Comparison of ENCODE assay signal across 10 cellular contexts in the genomic region with DNA sequence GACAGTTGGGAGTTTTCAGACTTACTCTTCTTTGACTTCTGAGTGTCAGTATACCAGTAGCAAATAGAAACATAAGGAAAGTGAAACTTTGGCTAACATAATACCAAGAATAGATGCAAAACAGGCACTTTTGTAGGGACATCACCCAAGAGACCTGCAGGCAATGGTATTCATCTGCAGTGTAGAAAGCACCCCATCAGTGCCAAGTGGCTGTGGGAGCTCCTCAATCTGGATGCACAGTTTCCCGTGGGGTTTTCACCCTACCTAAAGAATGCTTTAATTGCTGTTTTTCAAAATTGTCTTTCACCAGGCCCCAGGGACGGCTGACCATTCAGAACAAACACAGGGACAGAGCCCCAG.
DNase-seq lines count a peak whose midpoint lies in the region; ATAC-seq and TF ChIP-seq lines count a peak whose summit lies in the region.
"Had no signal": no experiment of that assay in that cellular context is flagged by ENCODE, and none has a peak within 500 bp of the region (broad histone marks: within the 10 kb centered on the region; RNA-seq: fewer than 3 reads in every experiment).

No MANE protein-coding gene starts in this region.

- DNase-seq in activated CD4-positive, alpha-beta T cell treated with anti-CD3 and anti-CD28 coated beads for 36 hours, result peak; percentile 21
- DNase-seq in activated CD4-positive, alpha-beta T cell treated with anti-CD3 and anti-CD28 coated beads, Interleukin-2, amount 50 U/mL, for 48 hours, result no peak
- DNase-seq in activated naive CD8-positive, alpha-beta T cell treated with anti-CD3 and anti-CD28 coated beads, Interleukin-2, amount 10 ng/mL, durations not matched to agents 7 days and 5 days, result no peak
- DNase-seq in smooth muscle cell (lab: John Stamatoyannopoulos, UW; ENCODE audit: unreplicated experiment), result no peak
- DNase-seq in NCI-H2171 treated with DMSO at 0.1 percent for 48 hours (lab: John Stamatoyannopoulos, UW), result no peak
- no peak for DNase-seq in activated effector memory CD4-positive, alpha-beta T cell treated with Interleukin-2 at 50 U/mL for 16 hours
- DNase-seq: cortex of kidney, NCI-H1417 treated with DMSO at 0.1 percent for 48 hours had no signal

- H3K36me3 Mint-ChIP-seq in activated CD4-positive, alpha-beta T cell treated with anti-CD3 and anti-CD28 coated beads for 36 hours (ENCODE audit: low read depth), result no peaks in the 10 kb centered on the region
- no peaks in the 10 kb centered on the region for H3K36me3 Mint-ChIP-seq in activated naive CD8-positive, alpha-beta T cell treated with anti-CD3 and anti-CD28 coated beads, Interleukin-2, amount 10 ng/mL, durations not matched to agents 7 days and 5 days

- intact Hi-C loops in activated CD4-positive, alpha-beta T cell treated with anti-CD3 and anti-CD28 coated beads for 36 hours (cut with DNase I, micrococcal nuclease), result no loop called here

- H3K4me2 ChIP-seq in smooth muscle cell, result peak overlapping the region; percentile 89

- peaks cover 8% of the 10 kb centered on the region for H3K4me1 Mint-ChIP-seq in activated CD4-positive, alpha-beta T cell treated with anti-CD3 and anti-CD28 coated beads for 36 hours
- H3K4me1 Mint-ChIP-seq in activated naive CD8-positive, alpha-beta T cell treated with anti-CD3 and anti-CD28 coated beads, Interleukin-2, amount 10 ng/mL, durations not matched to agents 7 days and 5 days, result peaks cover 11% of the 10 kb centered on the region

- 52% methylated on average over 2 of the region's 2 CpGs for WGBS in smooth muscle cell (ENCODE audit: low lambda C conversion rate)

- POLR2A ChIA-PET in activated CD4-positive, alpha-beta T cell treated with anti-CD3 and anti-CD28 coated beads for 36 hours (lab: Charles Lee), result no interaction called here
- POLR2A ChIA-PET in activated naive CD8-positive, alpha-beta T cell treated with anti-CD3 and anti-CD28 coated beads, Interleukin-2, amount 10 ng/mL, durations not matched to agents 7 days and 5 days (lab: Charles Lee), result interaction anchor here (0.6 to 0.7 kb wide), 2 partner anchors 40 to 1208 kb away, joined by 3 to 4 read pairs; no protein-coding TSS in a partner anchor

- H2AFZ ChIP-seq in smooth muscle cell (ENCODE audit: low read depth), result no peak overlapping the region

- H3F3A ChIP-seq in smooth muscle cell (ENCODE audit: low read depth), result no peaks in the 10 kb centered on the region

- no peak overlapping the region for H3K27ac Mint-ChIP-seq in activated CD4-positive, alpha-beta T cell treated with anti-CD3 and anti-CD28 coated beads for 36 hours
- no peak overlapping the region for H3K27ac Mint-ChIP-seq in activated naive CD8-positive, alpha-beta T cell treated with anti-CD3 and anti-CD28 coated beads, Interleukin-2, amount 10 ng/mL, durations not matched to agents 7 days and 5 days

- no peaks in the 10 kb centered on the region for H3K79me2 ChIP-seq in smooth muscle cell (ENCODE audit: low read depth)

- no peak overlapping the region for H3K9ac ChIP-seq in smooth muscle cell (ENCODE audit: low read depth)

- no peak overlapping the region for H3K27ac ChIP-seq in smooth muscle cell (ENCODE audit: low read depth)

- H3K27me3 Mint-ChIP-seq in activated CD4-positive, alpha-beta T cell treated with anti-CD3 and anti-CD28 coated beads for 36 hours, result peaks cover 46% of the 10 kb centered on the region
- peaks cover 28% of the 10 kb centered on the region for H3K27me3 Mint-ChIP-seq in activated naive CD8-positive, alpha-beta T cell treated with anti-CD3 and anti-CD28 coated beads, Interleukin-2, amount 10 ng/mL, durations not matched to agents 7 days and 5 days

- H3K27me3 ChIP-seq in smooth muscle cell (ENCODE audit: low read depth), result peaks cover 33% of the 10 kb centered on the region

- no peaks in the 10 kb centered on the region for H3K4me1 ChIP-seq in smooth muscle cell (ENCODE audit: low read depth)

- H3K9me3 ChIP-seq in smooth muscle cell (replicated peaks; ENCODE audit: low read depth), result no peaks in the 10 kb centered on the region

- peak overlapping the region; percentile 58 for H3K4me3 ChIP-seq in smooth muscle cell

- TF ChIP-seq CTCF in smooth muscle cell (IDR thresholded peaks at IDR 0.05; ENCODE audit: borderline replicate concordance, insufficient read depth, poor library complexity, severe bottlenecking), result no peak

- H3K4me3 Mint-ChIP-seq in activated CD4-positive, alpha-beta T cell treated with anti-CD3 and anti-CD28 coated beads for 36 hours, result peak overlapping the region; percentile 68
- H3K4me3 Mint-ChIP-seq in activated naive CD8-positive, alpha-beta T cell treated with anti-CD3 and anti-CD28 coated beads, Interleukin-2, amount 10 ng/mL, durations not matched to agents 7 days and 5 days, result peak overlapping the region; percentile 79

- H3K9me3 Mint-ChIP-seq in activated CD4-positive, alpha-beta T cell treated with anti-CD3 and anti-CD28 coated beads for 36 hours (ENCODE audit: low read depth), result no peaks in the 10 kb centered on the region
- no peaks in the 10 kb centered on the region for H3K9me3 Mint-ChIP-seq in activated naive CD8-positive, alpha-beta T cell treated with anti-CD3 and anti-CD28 coated beads, Interleukin-2, amount 10 ng/mL, durations not matched to agents 7 days and 5 days

- H4K20me1 ChIP-seq in smooth muscle cell (ENCODE audit: low read depth), result no peaks in the 10 kb centered on the region

- CTCF ChIA-PET in activated CD4-positive, alpha-beta T cell treated with anti-CD3 and anti-CD28 coated beads for 36 hours (lab: Charles Lee), result no interaction called here

- no peaks in the 10 kb centered on the region for H3K36me3 ChIP-seq in smooth muscle cell (ENCODE audit: low read depth)

- peak; percentile 75 for ATAC-seq in activated CD4-positive, alpha-beta T cell treated with anti-CD3 and anti-CD28 coated beads for 36 hours
- ATAC-seq in HG02884 (IDR thresholded peaks at IDR 0.05; ENCODE audit: unreplicated experiment) (peak; percentile 63), GM18517 (IDR thresholded peaks at IDR 0.05; ENCODE audit: unreplicated experiment) (no peak)
- ATAC-seq in activated naive CD8-positive, alpha-beta T cell treated with anti-CD3 and anti-CD28 coated beads, Interleukin-2, amount 10 ng/mL, durations not matched to agents 7 days and 5 days (ENCODE audit: low read depth), result peak; percentile 34
